In genomic region chr4:39274503-39274902, GRCh38 we compare ENCODE assay signal across 1 cellular context.
TF ChIP-seq lines count a peak whose summit lies in the region.

No MANE protein-coding gene starts in this region.

TF ChIP-seq in HepG2, 621 proteins besides CTCF, POLR2A, EP300 and RAD21 (continued from another document and continues in another):
- TF ChIP-seq ZEB1 (IDR thresholded peaks at IDR 0.05; ENCODE audit: insufficient replicate concordance, low read depth) (no peak), RXRA (CRISPR knock-in tag; IDR thresholded peaks at IDR 0.05) (no peak; the same call in 1 of the 2 replicates), ZNF609 (CRISPR knock-in tag; IDR thresholded peaks at IDR 0.05; ENCODE audit: borderline replicate concordance) (peak; percentile 71; the same call in 1 of the 2 replicates), TEF (CRISPR knock-in tag; IDR thresholded peaks at IDR 0.05) (no peak), KIAA2018 (CRISPR knock-in tag; IDR thresholded peaks at IDR 0.05; ENCODE audit: borderline replicate concordance) (no peak), XRCC5 (optimal IDR thresholded peaks at IDR 0.05; ENCODE audit: low read length) (no peak), SRSF4 (IDR thresholded peaks at IDR 0.05; ENCODE audit: low read depth, low read length, poor library complexity, severe bottlenecking) (no peak), GTF2F1 (IDR thresholded peaks at IDR 0.05; ENCODE audit: low read length) (no peak), ZNF468 (CRISPR knock-in tag; IDR thresholded peaks at IDR 0.05) (no peak), PHF21A (CRISPR knock-in tag; IDR thresholded peaks at IDR 0.05) (peak; percentile 49; the same call in 1 of the 2 replicates), ZNF335 (CRISPR knock-in tag; IDR thresholded peaks at IDR 0.05) (no peak), RXRB (CRISPR knock-in tag; IDR thresholded peaks at IDR 0.05; ENCODE audit: borderline replicate concordance) (peak; percentile 57; the same call in 1 of the 2 replicates), NAIF1 (CRISPR knock-in tag; IDR thresholded peaks at IDR 0.05; ENCODE audit: borderline replicate concordance) (no peak), ZNF780A (CRISPR knock-in tag; IDR thresholded peaks at IDR 0.05) (no peak), KDM5A (IDR thresholded peaks at IDR 0.05; ENCODE audit: borderline replicate concordance, low read length) (no peak), HMG20A (CRISPR knock-in tag; IDR thresholded peaks at IDR 0.05; ENCODE audit: borderline replicate concordance) (no peak), KLF15 (CRISPR knock-in tag; IDR thresholded peaks at IDR 0.05; ENCODE audit: borderline replicate concordance) (no peak), NONO (IDR thresholded peaks at IDR 0.05) (no peak), NONO (CRISPR knock-in tag; conservative IDR thresholded peaks at IDR 0.05) (no peak), NFYB (CRISPR knock-in tag; IDR thresholded peaks at IDR 0.05) (no peak), ZNF318 (CRISPR knock-in tag; IDR thresholded peaks at IDR 0.05) (no peak), CEBPG (CRISPR knock-in tag; IDR thresholded peaks at IDR 0.05) (peak; percentile 16; the same call in 1 of the 2 replicates), DBP (CRISPR knock-in tag; IDR thresholded peaks at IDR 0.05; ENCODE audit: not compliant biosample characterization) (no peak), ZNF788 (CRISPR knock-in tag; IDR thresholded peaks at IDR 0.05; ENCODE audit: borderline replicate concordance) (peak; percentile 29; the same call in 1 of the 2 replicates), USF2 (IDR thresholded peaks at IDR 0.05; ENCODE audit: low read depth, low read length) (no peak), USF2 (CRISPR knock-in tag; IDR thresholded peaks at IDR 0.05; ENCODE audit: borderline replicate concordance) (no peak), TBP (CRISPR knock-in tag; IDR thresholded peaks at IDR 0.05) (no peak), MATR3 (CRISPR knock-in tag; IDR thresholded peaks at IDR 0.05) (no peak), ZNF382 (CRISPR knock-in tag; IDR thresholded peaks at IDR 0.05; ENCODE audit: borderline replicate concordance) (no peak)
